Comparison of ENCODE assay signal across 7 cellular contexts in the genomic region with DNA sequence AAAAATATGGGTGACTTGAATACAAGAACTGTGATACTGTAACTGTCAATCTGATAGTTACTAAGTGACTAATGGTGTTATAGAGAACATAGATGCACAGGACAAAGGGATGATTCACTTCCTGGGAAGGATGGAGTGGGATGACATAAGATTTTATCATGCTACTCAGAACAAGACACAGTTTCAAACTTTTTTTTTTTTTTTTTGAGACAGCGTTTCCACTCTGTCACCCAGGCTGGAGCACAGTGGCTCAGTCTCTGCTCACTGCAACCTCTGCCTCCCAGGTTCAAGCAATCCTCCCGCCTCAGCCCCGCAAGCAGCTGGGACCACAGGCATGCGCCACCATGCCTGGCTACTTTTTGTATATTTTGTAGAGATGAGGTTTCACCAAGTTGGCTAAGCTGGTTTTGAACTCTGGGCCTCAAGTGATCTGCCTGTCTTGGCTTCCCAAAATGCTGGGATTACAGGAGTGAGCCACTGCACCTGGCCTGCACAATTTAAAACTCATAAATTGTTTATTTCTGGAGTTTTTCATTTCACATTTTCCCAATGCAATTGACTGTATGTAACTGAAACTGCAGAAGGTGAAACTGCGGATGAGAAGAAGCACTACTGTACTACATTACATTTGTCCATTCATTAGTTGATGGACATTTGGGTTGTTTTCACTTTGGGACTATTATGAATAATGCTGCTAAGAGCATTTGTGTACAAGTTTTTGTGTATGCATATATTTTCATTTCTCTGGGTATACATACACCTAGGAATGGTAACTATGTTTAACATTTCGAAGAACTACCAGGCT. TPM values are rescaled to one million over a fixed set of nuclear protein-coding genes. Genes with fewer than 3 reads are reported as not detected.
A peak's percentile ranks its signal among the peaks of the same experiment; 100 is the strongest.
DNase-seq lines count a peak whose midpoint lies in the region; ATAC-seq and TF ChIP-seq lines count a peak whose summit lies in the region.

No MANE protein-coding gene starts in this region.

- H3K79me1 ChIP-seq in IMR-90 (ENCODE audit: low read depth in 1 of 2, low read length in 2 of 2): no peaks in the 10 kb centered on the region

- POLR2A ChIA-PET in IMR-90 (lab: Charles Lee; ENCODE audit: unreplicated experiment): no interaction called here

- no peak for TF ChIP-seq RAD21 in IMR-90 (IDR thresholded peaks at IDR 0.05; ENCODE audit: low read length)

- WGBS in IMR-90 (ENCODE audit: extremely low coverage in 2 of 2, insufficient read length in 1 of 2), 2 experiments: no CpG with 5 or more reads among the region's 6 CpGs

- H4K5ac ChIP-seq in IMR-90 (ENCODE audit: low read depth, low read length): no peak overlapping the region

- no peaks in the 10 kb centered on the region for H3K9me1 ChIP-seq in IMR-90 (ENCODE audit: insufficient read depth, low read length)

- TF ChIP-seq CTCF in IMR-90 (conservative IDR thresholded peaks at IDR 0.05; ENCODE audit: low read depth, low read length): no peak
- no peak for TF ChIP-seq CTCF in fibroblast of lung (conservative IDR thresholded peaks at IDR 0.05 in 1 of 2, IDR thresholded peaks at IDR 0.05 in 1 of 2; ENCODE audit: low read depth in 1 of 2, low read length in 2 of 2)

- H2AFZ ChIP-seq in IMR-90 (replicated peaks; ENCODE audit: low read length, poor library complexity) (no peak overlapping the region), fibroblast of lung (ENCODE audit: low read length) (no peak overlapping the region)

- no peak overlapping the region for H3K18ac ChIP-seq in IMR-90 (ENCODE audit: low read depth, low read length)

- ATAC-seq in IMR-90 (ENCODE audit: low read depth) (peak; percentile 37; the same call in 1 of the 2 replicates), HG03196 (IDR thresholded peaks at IDR 0.05; ENCODE audit: unreplicated experiment) (no peak), GM18519 (IDR thresholded peaks at IDR 0.05; ENCODE audit: low FRiP score, unreplicated experiment) (no peak)

- in situ Hi-C loops in IMR-90 (cut with MboI; ENCODE audit: low sequenced_read_pairs): no loop called here

- H3K27ac ChIP-seq in IMR-90 (ENCODE audit: insufficient read depth, low read length): no peak overlapping the region
- H3K27ac ChIP-seq in fibroblast of lung (ENCODE audit: insufficient read depth, low read length): no peak overlapping the region

- H3K4me3 ChIP-seq in IMR-90 (ENCODE audit: insufficient read depth, low read depth, low read length): no peak overlapping the region
- no peak overlapping the region for H3K4me3 ChIP-seq in fibroblast of lung (replicated peaks in 1 of 4; ENCODE audit: control extremely low read depth in 1 of 4, insufficient read depth in 1 of 4, low read depth in 3 of 4, low read length in 4 of 4)

- no peaks in the 10 kb centered on the region for H3K9me3 ChIP-seq in IMR-90 (ENCODE audit: control insufficient read depth, insufficient read depth, low read length)
- no peaks in the 10 kb centered on the region for H3K9me3 ChIP-seq in fibroblast of lung (ENCODE audit: control insufficient read depth, insufficient read depth, low read depth, low read length)

- H3K4me1 ChIP-seq in IMR-90 (ENCODE audit: control insufficient read depth, insufficient read depth, low read length): peaks cover 2% of the 10 kb centered on the region
- no peaks in the 10 kb centered on the region for H3K4me1 ChIP-seq in fibroblast of lung (ENCODE audit: control insufficient read depth, extremely low read depth, insufficient read depth, low read length)

- H2BK120ac ChIP-seq in IMR-90 (ENCODE audit: low read depth, low read length): no peak overlapping the region

- H2AK5ac ChIP-seq in IMR-90 (ENCODE audit: low read depth, low read length): no peak overlapping the region

- CTCF ChIA-PET in IMR-90 (lab: Yijun Ruan, JAX): no interaction called here

- no peak overlapping the region for H2BK15ac ChIP-seq in IMR-90 (ENCODE audit: low read depth, low read length)

- H3K4me2 ChIP-seq in IMR-90 (ENCODE audit: low read depth, low read length): no peak overlapping the region
- no peak overlapping the region for H3K4me2 ChIP-seq in fibroblast of lung (ENCODE audit: extremely low read depth, insufficient read depth, low read length)

- no peak overlapping the region for H4K91ac ChIP-seq in IMR-90 (ENCODE audit: insufficient read depth, low read depth, low read length)

- no peak overlapping the region for H3K4ac ChIP-seq in IMR-90 (ENCODE audit: low read depth, low read length)

- BruUV-seq in IMR-90 (replicated peaks; lab: Mats Ljungman, UMichigan): no TSS peak

- H2BK5ac ChIP-seq in IMR-90 (ENCODE audit: low read depth, low read length, poor library complexity, severe bottlenecking): no peak overlapping the region

- no peaks in the 10 kb centered on the region for H3K79me2 ChIP-seq in fibroblast of lung (ENCODE audit: control insufficient read depth, insufficient read depth, low read length)

- H3K9ac ChIP-seq in IMR-90 (ENCODE audit: low read depth, low read length) (no peak overlapping the region), fibroblast of lung (ENCODE audit: insufficient read depth, low read length) (no peak overlapping the region)

- intact Hi-C loops in IMR-90 (cut with micrococcal nuclease): no loop called here

- peak; percentile 77 for DNase-seq in IMR-90
- DNase-seq in activated CD4-positive, alpha-beta T cell treated with anti-CD3 and anti-CD28 coated beads for 4 hours: peak; percentile 28 to 49
- DNase-seq in fibroblast of lung (ENCODE audit: low read depth in 2 of 2): peak; percentile 40 to 86
- peak; percentile 27 to 44 for DNase-seq in stimulated activated CD8-positive, alpha-beta memory T cell treated with anti-CD3 and anti-CD28 coated beads, Interleukin-2, amount 100 ng/mL, for 48 hours (ENCODE audit: low read depth in 2 of 2)
- no peak for DNase-seq in SHP77 treated with DMSO at 0.1 percent for 48 hours (lab: John Stamatoyannopoulos, UW)

- H2BK20ac ChIP-seq in IMR-90 (ENCODE audit: low read depth, low read length): no peak overlapping the region

- no peak overlapping the region for H3K23ac ChIP-seq in IMR-90 (ENCODE audit: low read depth, low read length)

- TF ChIP-seq POLR2A in IMR-90 (IDR thresholded peaks at IDR 0.05; ENCODE audit: low read depth, low read length): no peak

- no peak overlapping the region for H3K56ac ChIP-seq in IMR-90 (ENCODE audit: extremely low read depth, insufficient read depth, low read length)

- no peak overlapping the region for H3K14ac ChIP-seq in IMR-90 (replicated peaks; ENCODE audit: low read depth, low read length)

- H2AK9ac ChIP-seq in IMR-90 (replicated peaks; ENCODE audit: low read depth, low read length, poor library complexity): no peak overlapping the region

- H4K8ac ChIP-seq in IMR-90 (ENCODE audit: low read depth in 2 of 2, low read length in 2 of 2): no peak overlapping the region

- H3K27me3 ChIP-seq in IMR-90 (ENCODE audit: control insufficient read depth, insufficient read depth, low read length): peaks cover 6% of the 10 kb centered on the region
- H3K27me3 ChIP-seq in fibroblast of lung (ENCODE audit: control insufficient read depth, insufficient read depth, low read length): no peaks in the 10 kb centered on the region

- no peaks in the 10 kb centered on the region for H4K20me1 ChIP-seq in IMR-90 (ENCODE audit: insufficient read depth, low read length)
- no peaks in the 10 kb centered on the region for H4K20me1 ChIP-seq in fibroblast of lung (ENCODE audit: control insufficient read depth, extremely low read depth, insufficient read depth, low read length)

- dilution Hi-C loops in IMR-90 (cut with HindIII; ENCODE audit: low sequenced_read_pairs, unreplicated experiment): no loop called here

- H3K36me3 ChIP-seq in IMR-90 (ENCODE audit: control insufficient read depth, insufficient read depth, low read length) (no peaks in the 10 kb centered on the region), fibroblast of lung (ENCODE audit: control insufficient read depth, insufficient read depth, low read length) (no peaks in the 10 kb centered on the region)

TF ChIP-seq in IMR-90, 13 proteins besides CTCF, POLR2A, EP300 and RAD21:
- TF ChIP-seq, protein P1, sequence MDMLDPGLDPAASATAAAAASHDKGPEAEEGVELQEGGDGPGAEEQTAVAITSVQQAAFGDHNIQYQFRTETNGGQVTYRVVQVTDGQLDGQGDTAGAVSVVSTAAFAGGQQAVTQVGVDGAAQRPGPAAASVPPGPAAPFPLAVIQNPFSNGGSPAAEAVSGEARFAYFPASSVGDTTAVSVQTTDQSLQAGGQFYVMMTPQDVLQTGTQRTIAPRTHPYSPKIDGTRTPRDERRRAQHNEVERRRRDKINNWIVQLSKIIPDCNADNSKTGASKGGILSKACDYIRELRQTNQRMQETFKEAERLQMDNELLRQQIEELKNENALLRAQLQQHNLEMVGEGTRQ (IDR thresholded peaks at IDR 0.05; ENCODE audit: low read depth, low read length): no peak
- TF ChIP-seq FOS (IDR thresholded peaks at IDR 0.05; ENCODE audit: low read depth, low read length) (no peak), BHLHE40 (IDR thresholded peaks at IDR 0.05; ENCODE audit: low read depth, low read length) (no peak), MAZ (IDR thresholded peaks at IDR 0.05; ENCODE audit: borderline replicate concordance, low read depth, low read length) (no peak), CEBPB (IDR thresholded peaks at IDR 0.05; ENCODE audit: low read depth, low read length) (no peak), MXI1 (IDR thresholded peaks at IDR 0.05; ENCODE audit: borderline replicate concordance, low read depth, low read length) (no peak)
TF ChIP-seq in IMR-90: peak in this region for 0.

RNA-seq across cellular contexts. Expression of a gene that starts 40.6 kb away (rescaled TPM):
- total RNA-seq in IMR-90 (2012; rRNA removed) (not detected in 2 replicates), fibroblast of lung (not detected in 2 replicates)
- polyA plus RNA-seq in IMR-90 (2012; rRNA removed) (not detected in 2 replicates), fibroblast of lung (not detected in 2 replicates)
- not detected in 2 replicates for polyA plus RNA-seq in IMR-90 (2012; cell fraction: cytosol; rRNA removed)
- polyA plus RNA-seq in IMR-90 (2012; cell fraction: nucleus; rRNA removed; ENCODE audit: low replicate concordance): not detected in 2 replicates
- not detected in 2 replicates for polyA plus RNA-seq in fibroblast of lung (2012)
- polyA minus RNA-seq in fibroblast of lung (ENCODE audit: low replicate concordance): not detected in 2 replicates

RNA-seq across cellular contexts. Expression of a gene that starts 47.2 kb away (rescaled TPM):
- total RNA-seq in IMR-90 (2012; rRNA removed) (1.4 and 1.7 TPM in 2 replicates), fibroblast of lung (0.83 and 1.3 TPM in 2 replicates)
- polyA plus RNA-seq in IMR-90 (2012; rRNA removed) (2.5 and 2.9 TPM in 2 replicates), fibroblast of lung (1.00 and 1.3 TPM in 2 replicates)
- 1.1 and 1.5 TPM in 2 replicates for polyA plus RNA-seq in IMR-90 (2012; cell fraction: cytosol; rRNA removed)
- 1.3 and 2.8 TPM in 2 replicates for polyA plus RNA-seq in IMR-90 (2012; cell fraction: nucleus; rRNA removed; ENCODE audit: low replicate concordance)
- polyA plus RNA-seq in fibroblast of lung (2012): 1.3 and 1.6 TPM in 2 replicates
- 2.2 and 4.4 TPM in 2 replicates for polyA minus RNA-seq in fibroblast of lung (ENCODE audit: low replicate concordance)
